Comparison of ENCODE assay signal across 10 cellular contexts in the genomic region with DNA sequence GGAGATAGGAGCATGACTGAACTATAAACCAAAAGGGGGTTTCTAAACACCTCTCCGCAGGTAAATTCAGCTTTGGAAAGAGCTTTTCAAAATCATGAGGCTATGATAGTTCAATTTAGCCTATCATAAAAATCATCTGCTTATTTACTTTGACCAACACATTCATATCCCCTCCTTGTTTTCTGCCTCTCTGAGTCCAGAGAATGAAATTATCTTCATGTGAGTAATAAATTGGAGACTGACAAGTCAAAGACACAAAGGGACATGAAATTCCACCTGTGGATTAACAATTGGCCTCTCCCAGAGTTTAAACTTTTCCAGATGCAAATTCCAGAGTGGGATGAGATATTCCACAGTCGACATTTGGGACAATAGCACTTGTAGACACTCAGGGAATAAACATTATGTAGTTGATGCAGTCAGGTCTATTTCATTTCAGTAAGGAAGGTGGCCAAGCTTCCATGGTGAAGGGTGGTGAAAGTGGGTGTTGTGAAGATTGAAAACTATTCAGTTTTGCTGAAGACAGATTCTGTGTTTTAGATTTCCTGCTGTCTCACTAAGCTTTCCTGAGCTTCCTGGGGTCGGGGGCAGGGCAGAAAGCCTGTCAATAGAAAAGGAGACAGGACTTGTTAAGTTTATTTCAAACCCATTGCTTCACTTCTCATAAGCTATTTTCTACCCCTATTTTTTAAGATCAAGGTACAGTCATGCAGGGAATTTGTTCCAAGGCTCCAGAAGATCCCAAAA.
DNase-seq lines count a peak whose midpoint lies in the region; TF ChIP-seq lines count a peak whose summit lies in the region.
"Had no signal": no experiment of that assay in that cellular context is flagged by ENCODE, and none has a peak within 500 bp of the region (broad histone marks: within the 10 kb centered on the region; RNA-seq: fewer than 3 reads in every experiment).

No MANE protein-coding gene starts in this region.

- peak overlapping the region; percentile 76 for H3K27ac Mint-ChIP-seq in activated CD4-positive, alpha-beta T cell treated with anti-CD3 and anti-CD28 coated beads, Interleukin-2, amount 10 ng/mL, durations not matched to agents 24 days and 14 days
- peak overlapping the region; percentile 50 for H3K27ac Mint-ChIP-seq in activated T-helper 1 cell treated with anti-CD3 and anti-CD28 coated beads, Interleukin-12 subunit alpha, Interleukin-12 subunit beta, Interleukin-2, Interleukin-4 antibody, amounts not matched to agents 30 ng/mL and 10 ng/mL and 1 ng/mL, durations not matched to agents 14 hours and 24 hours and 36 hours
- peak overlapping the region; percentile 83 to 98 (median 97) for H3K27ac Mint-ChIP-seq in immature natural killer cell

- H3K9me3 ChIP-seq in tibial artery: no peaks in the 10 kb centered on the region

- peak overlapping the region; percentile 52 for H3K4me3 Mint-ChIP-seq in activated CD4-positive, alpha-beta T cell treated with anti-CD3 and anti-CD28 coated beads, Interleukin-2, amount 10 ng/mL, durations not matched to agents 24 days and 14 days
- H3K4me3 Mint-ChIP-seq in activated T-helper 1 cell treated with anti-CD3 and anti-CD28 coated beads, Interleukin-12 subunit alpha, Interleukin-12 subunit beta, Interleukin-2, Interleukin-4 antibody, amounts not matched to agents 30 ng/mL and 10 ng/mL and 1 ng/mL, durations not matched to agents 14 hours and 24 hours and 36 hours: peak overlapping the region; percentile 56
- peak overlapping the region; percentile 62 to 91 (median 74) for H3K4me3 Mint-ChIP-seq in immature natural killer cell

- no peaks in the 10 kb centered on the region for H3K9me3 Mint-ChIP-seq in activated CD4-positive, alpha-beta T cell treated with anti-CD3 and anti-CD28 coated beads, Interleukin-2, amount 10 ng/mL, durations not matched to agents 24 days and 14 days
- no peaks in the 10 kb centered on the region for H3K9me3 Mint-ChIP-seq in activated T-helper 1 cell treated with anti-CD3 and anti-CD28 coated beads, Interleukin-12 subunit alpha, Interleukin-12 subunit beta, Interleukin-2, Interleukin-4 antibody, amounts not matched to agents 30 ng/mL and 10 ng/mL and 1 ng/mL, durations not matched to agents 14 hours and 24 hours and 36 hours
- H3K9me3 Mint-ChIP-seq in immature natural killer cell: peaks cover 0 to 2% (median 0%) of the 10 kb centered on the region in 6 donors

- DNase-seq in activated CD4-positive, alpha-beta T cell treated with anti-CD3 and anti-CD28 coated beads, Interleukin-2, amount 10 ng/mL, durations not matched to agents 24 days and 14 days: no peak
- no peak for DNase-seq in activated CD4-positive, alpha-beta T cell treated with anti-CD3 and anti-CD28 coated beads for 48 hours
- no peak for DNase-seq in activated T-helper 1 cell treated with anti-CD3 and anti-CD28 coated beads, Interleukin-12 subunit alpha, Interleukin-12 subunit beta, Interleukin-2, Interleukin-4 antibody, amounts not matched to agents 30 ng/mL and 10 ng/mL and 1 ng/mL, durations not matched to agents 14 hours and 24 hours and 36 hours (ENCODE audit: low spot score)
- DNase-seq in immature natural killer cell (no peak), tibial artery (no peak), RKO (ENCODE audit: low spot score) (no peak)
- no peak for DNase-seq in effector CD8-positive, alpha-beta T cell (lab: John Stamatoyannopoulos, UW)
- no peak for DNase-seq in stimulated activated CD4-positive, alpha-beta T cell treated with anti-CD3 and anti-CD28 coated beads, Interleukin-1b, Interleukin-23, amount 100 ng/mL, for 48 hours
- DNase-seq: cerebellar nuclear complex, NCI-H2171 had no signal

- H3K36me3 Mint-ChIP-seq in activated CD4-positive, alpha-beta T cell treated with anti-CD3 and anti-CD28 coated beads, Interleukin-2, amount 10 ng/mL, durations not matched to agents 24 days and 14 days (ENCODE audit: low read depth): no peaks in the 10 kb centered on the region
- H3K36me3 Mint-ChIP-seq in activated T-helper 1 cell treated with anti-CD3 and anti-CD28 coated beads, Interleukin-12 subunit alpha, Interleukin-12 subunit beta, Interleukin-2, Interleukin-4 antibody, amounts not matched to agents 30 ng/mL and 10 ng/mL and 1 ng/mL, durations not matched to agents 14 hours and 24 hours and 36 hours (ENCODE audit: low read depth): no peaks in the 10 kb centered on the region
- no peaks in the 10 kb centered on the region for H3K36me3 Mint-ChIP-seq in immature natural killer cell

- peak overlapping the region; percentile 42 to 68 for H3K27ac ChIP-seq in tibial artery

- no peak overlapping the region for H3K4me3 ChIP-seq in tibial artery

- H3K4me1 ChIP-seq in tibial artery: peaks cover 0 to 56% (median 38%) of the 10 kb centered on the region in 4 donors

- peaks cover 66% of the 10 kb centered on the region for H3K4me1 Mint-ChIP-seq in activated CD4-positive, alpha-beta T cell treated with anti-CD3 and anti-CD28 coated beads, Interleukin-2, amount 10 ng/mL, durations not matched to agents 24 days and 14 days
- H3K4me1 Mint-ChIP-seq in activated T-helper 1 cell treated with anti-CD3 and anti-CD28 coated beads, Interleukin-12 subunit alpha, Interleukin-12 subunit beta, Interleukin-2, Interleukin-4 antibody, amounts not matched to agents 30 ng/mL and 10 ng/mL and 1 ng/mL, durations not matched to agents 14 hours and 24 hours and 36 hours (ENCODE audit: low read depth): peaks cover 71% of the 10 kb centered on the region
- peaks cover 92 to 97% of the 10 kb centered on the region in 2 donors for H3K4me1 Mint-ChIP-seq in immature natural killer cell

- intact Hi-C loops in activated CD4-positive, alpha-beta T cell treated with anti-CD3 and anti-CD28 coated beads, Interleukin-2, amount 10 ng/mL, durations not matched to agents 24 days and 14 days (cut with micrococcal nuclease): loop anchor here (1.0 to 5.0 kb wide), 9 partner anchors 14 to 286 kb away; no protein-coding TSS in a partner anchor
- intact Hi-C loops in activated T-helper 1 cell treated with anti-CD3 and anti-CD28 coated beads, Interleukin-12 subunit alpha, Interleukin-12 subunit beta, Interleukin-2, Interleukin-4 antibody, amounts not matched to agents 30 ng/mL and 10 ng/mL and 1 ng/mL, durations not matched to agents 14 hours and 24 hours and 36 hours (cut with micrococcal nuclease): loop anchor here (1.0 to 10.0 kb wide), 10 partner anchors 13 to 355 kb away; partner anchors contain the start of genes CDC42EP3, CEBPZ, NDUFAF7 and PRKD3
- intact Hi-C loops in tibial artery (cut with DNase I; ENCODE audit: low total_unique reads): no loop called here

- no peaks in the 10 kb centered on the region for H3K27me3 Mint-ChIP-seq in activated CD4-positive, alpha-beta T cell treated with anti-CD3 and anti-CD28 coated beads, Interleukin-2, amount 10 ng/mL, durations not matched to agents 24 days and 14 days
- H3K27me3 Mint-ChIP-seq in activated T-helper 1 cell treated with anti-CD3 and anti-CD28 coated beads, Interleukin-12 subunit alpha, Interleukin-12 subunit beta, Interleukin-2, Interleukin-4 antibody, amounts not matched to agents 30 ng/mL and 10 ng/mL and 1 ng/mL, durations not matched to agents 14 hours and 24 hours and 36 hours (ENCODE audit: insufficient read depth): peaks cover 2% of the 10 kb centered on the region
- H3K27me3 Mint-ChIP-seq in immature natural killer cell (ENCODE audit: low read depth in 3 of 3): peaks cover 0 to 3% (median 0%) of the 10 kb centered on the region in 3 donors

- no peaks in the 10 kb centered on the region for H3K36me3 ChIP-seq in tibial artery

- TF ChIP-seq CTCF in tibial artery (IDR thresholded peaks at IDR 0.05): no peak

- H3K27me3 ChIP-seq in tibial artery: no peaks in the 10 kb centered on the region
